Comparison of ENCODE assay signal across 12 cellular contexts in genomic region chr12:48279096-48279495, GRCh38.
"Had no signal": no experiment of that assay in that cellular context is flagged by ENCODE, and none has a peak within 500 bp of the region (broad histone marks: within the 10 kb centered on the region; RNA-seq: fewer than 3 reads in every experiment).

No MANE protein-coding gene starts in this region.

- ATAC-seq: activated CD8-positive, alpha-beta T cell treated with anti-CD3 and anti-CD28 coated beads for 36 hours; foreskin keratinocyte had no signal

- H3K27me3 ChIP-seq: pancreas had no signal

- H3K27ac ChIP-seq: foreskin keratinocyte had no signal

- H3K9me3 ChIP-seq: pancreas had no signal

- H3K4me1 ChIP-seq: foreskin keratinocyte, pancreas, stomach had no signal

- DNase-seq: activated CD4-positive, alpha-beta T cell treated with anti-CD3 and anti-CD28 coated beads for 4 hours; activated CD8-positive, alpha-beta memory T cell treated with anti-CD3 and anti-CD28 coated beads, Interleukin-2, amount 50 U/mL, for 48 hours; activated CD8-positive, alpha-beta T cell treated with anti-CD3 and anti-CD28 coated beads for 36 hours; activated naive CD4-positive, alpha-beta T cell; effector CD4-positive, alpha-beta T cell; foreskin keratinocyte; mesenchymal stem cell; pancreas; stimulated activated CD4-positive, alpha-beta T cell treated with anti-CD3 and anti-CD28 coated beads, Interleukin-4, amount 100 ng/mL, for 4 hours; stomach had no signal

- H3K27ac Mint-ChIP-seq: activated CD8-positive, alpha-beta T cell treated with anti-CD3 and anti-CD28 coated beads for 36 hours; T-helper 1 cell treated with Interleukin-12 subunit alpha and Interleukin-12 subunit beta and Interleukin-4 antibody, amounts not matched to agents 30 μg/mL and 1 μg/mL, for 36 hours had no signal

- H3K4me3 Mint-ChIP-seq: activated CD8-positive, alpha-beta T cell treated with anti-CD3 and anti-CD28 coated beads for 36 hours; neural crest cell; T-helper 1 cell treated with Interleukin-12 subunit alpha and Interleukin-12 subunit beta and Interleukin-4 antibody, amounts not matched to agents 30 μg/mL and 1 μg/mL, for 36 hours had no signal

- H3K4me3 ChIP-seq: pancreas, stomach had no signal

- H3K36me3 ChIP-seq: pancreas, stomach had no signal
